11 cellular contexts compared by ENCODE assay signal in the genomic region with DNA sequence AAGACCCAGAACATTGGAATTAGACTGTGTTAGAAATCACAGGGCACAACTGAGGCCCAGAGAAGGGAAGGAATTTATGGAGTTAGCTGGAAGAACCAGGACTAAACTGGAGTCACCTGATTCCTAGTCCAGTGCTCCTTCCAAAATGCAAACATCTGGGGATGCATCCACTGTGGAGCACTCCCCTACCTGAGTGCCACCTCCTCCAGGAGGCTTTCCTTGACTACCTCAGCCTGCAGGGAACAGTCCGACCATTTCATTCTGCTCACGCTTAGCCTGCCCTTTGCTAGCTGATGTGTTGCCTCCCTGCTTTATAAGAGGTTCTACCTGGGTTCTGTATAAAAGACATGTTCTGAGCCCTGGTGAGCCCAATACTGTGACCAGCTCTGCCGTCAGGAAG. TPM values are rescaled to one million over a fixed set of nuclear protein-coding genes. Genes with fewer than 3 reads are reported as not detected.
"Had no signal": no experiment of that assay in that cellular context is flagged by ENCODE, and none has a peak within 500 bp of the region (broad histone marks: within the 10 kb centered on the region; RNA-seq: fewer than 3 reads in every experiment).

No MANE protein-coding gene starts in this region.

- H3K27ac ChIP-seq: GM23248, HL-60 had no signal

- H3K4me3 ChIP-seq: GM23248, HAP-1 had no signal

- H3K9me3 Mint-ChIP-seq: HFFc6 had no signal

- H3K9ac ChIP-seq: GM23248 had no signal

- H2AFZ ChIP-seq: GM23248 had no signal

- ATAC-seq: HCT116, HepG2 had no signal

- DNase-seq: GM23248, GOT3, H7, HFFc6, KBM-7 had no signal

- H3K36me3 ChIP-seq: HAP-1 had no signal

- H3K9me3 ChIP-seq: HAP-1 had no signal

- H3K4me3 Mint-ChIP-seq: HFFc6 had no signal

- H3K27ac Mint-ChIP-seq: HFFc6 had no signal

RNA-seq across cellular contexts. Expression of gene CHRDL2, which starts 24.0 kb away (rescaled TPM):
- total RNA-seq: GM23248, H4, H7, HepG2, HFFc6, HT1080 had no signal
- polyA plus RNA-seq: GM23248 had no signal
